In genomic region chr15:51281368-51281967, GRCh38 we compare ENCODE assay signal across 1 cellular context.
TF ChIP-seq lines count a peak whose summit lies in the region.

No MANE protein-coding gene starts in this region.

TF ChIP-seq in K562, 482 proteins besides CTCF, POLR2A, EP300 and RAD21 (continued from another document):
- peak; percentile 59 for TF ChIP-seq CTCFL (IDR thresholded peaks at IDR 0.05; ENCODE audit: borderline replicate concordance, insufficient read depth, low read depth, low read length, poor library complexity, severe bottlenecking)
- peak; percentile 64 for TF ChIP-seq SMC3 (conservative IDR thresholded peaks at IDR 0.05; ENCODE audit: insufficient read depth, low read depth, low read length)
